ENCODE assay signal across 8 cellular contexts in the genomic region with DNA sequence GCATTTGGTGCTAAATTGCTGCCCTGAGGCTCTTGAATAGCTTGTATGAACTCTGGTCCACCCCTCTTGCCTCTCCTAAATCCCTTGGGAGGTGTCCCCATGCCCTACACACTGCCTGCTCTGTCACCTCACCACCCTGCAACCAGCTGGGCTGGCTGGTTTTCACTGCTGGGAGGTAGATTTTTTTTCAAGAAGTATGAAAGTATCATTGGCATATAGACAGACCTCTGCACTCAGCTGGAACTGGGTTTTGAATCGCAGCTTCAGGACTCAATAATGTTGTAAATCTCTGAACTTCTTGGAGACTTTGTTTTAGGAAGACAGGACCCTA.
DNase-seq lines count a peak whose midpoint lies in the region; ATAC-seq and TF ChIP-seq lines count a peak whose summit lies in the region.

No MANE protein-coding gene starts in this region.

- peaks cover 22% of the 10 kb centered on the region for H3K36me3 Mint-ChIP-seq in stimulated activated effector memory CD8-positive, alpha-beta T cell treated with anti-CD3 and anti-CD28 coated beads, Interleukin-12 subunit alpha, Interleukin-12 subunit beta, amount 100 ng/mL, for 72 hours

- no peak for TF ChIP-seq CTCF in dorsolateral prefrontal cortex (IDR thresholded peaks at IDR 0.05 in 54 of 56, conservative IDR thresholded peaks at IDR 0.05 in 2 of 56; ENCODE audit: low read depth in 1 of 56, partially characterized antibody in 56 of 56)

- H3K4me1 ChIP-seq in HUES48 (ENCODE audit: control insufficient read depth, insufficient read depth, low read length), result peaks cover 35% of the 10 kb centered on the region

- no peak overlapping the region for H3K9ac ChIP-seq in HUES48 (ENCODE audit: low read depth, low read length)

- no peaks in the 10 kb centered on the region for H3K36me3 ChIP-seq in HUES48 (ENCODE audit: control insufficient read depth, insufficient read depth, low read length)

- peak overlapping the region; percentile 71 for H3K4me3 Mint-ChIP-seq in stimulated activated effector memory CD8-positive, alpha-beta T cell treated with anti-CD3 and anti-CD28 coated beads, Interleukin-12 subunit alpha, Interleukin-12 subunit beta, amount 100 ng/mL, for 72 hours

- DNase-seq in SIG-M5 treated with dmso at 0.1 percent for 504 hours (lab: John Stamatoyannopoulos, UW; ENCODE audit: unreplicated experiment) (peak; percentile 51), SIG-M5 (lab: John Stamatoyannopoulos, UW) (no peak), dorsolateral prefrontal cortex (no peak), nucleus accumbens (lab: John Stamatoyannopoulos, UW) (no peak), head of caudate nucleus (no peak)
- DNase-seq in stimulated activated effector memory CD8-positive, alpha-beta T cell treated with anti-CD3 and anti-CD28 coated beads, Interleukin-12 subunit alpha, Interleukin-12 subunit beta, amount 100 ng/mL, for 72 hours (ENCODE audit: low spot score in 2 of 2), result no peak
- no peak for DNase-seq in effector CD4-positive, alpha-beta T cell

- peaks cover 86% of the 10 kb centered on the region for H3K4me1 Mint-ChIP-seq in stimulated activated effector memory CD8-positive, alpha-beta T cell treated with anti-CD3 and anti-CD28 coated beads, Interleukin-12 subunit alpha, Interleukin-12 subunit beta, amount 100 ng/mL, for 72 hours

- H3K27ac ChIP-seq in HUES48 (ENCODE audit: low read depth, low read length) (peak overlapping the region; percentile 72), dorsolateral prefrontal cortex (peak overlapping the region in 57 of 59 donors; percentile 34 to 95 (median 84))

- intact Hi-C loops in dorsolateral prefrontal cortex (cut with DNase I), result loop anchor here (5.0 to 10.0 kb wide), 3 partner anchors 36 to 234 kb away; a partner anchor contains a TSS
- intact Hi-C loops in head of caudate nucleus (cut with DNase I), result no loop called here

- H3K27ac Mint-ChIP-seq in stimulated activated effector memory CD8-positive, alpha-beta T cell treated with anti-CD3 and anti-CD28 coated beads, Interleukin-12 subunit alpha, Interleukin-12 subunit beta, amount 100 ng/mL, for 72 hours, result peak overlapping the region; percentile 99

- H3K4me3 ChIP-seq in HUES48 (ENCODE audit: low read depth, low read length) (no peak overlapping the region), dorsolateral prefrontal cortex (peak overlapping the region in 4 of 59 donors; percentile 3 to 16 (median 12))

- H3K27me3 ChIP-seq in HUES48 (ENCODE audit: control insufficient read depth, insufficient read depth, low read length) (no peaks in the 10 kb centered on the region), dorsolateral prefrontal cortex (no peaks in the 10 kb centered on the region)

- no peaks in the 10 kb centered on the region for H3K9me3 Mint-ChIP-seq in stimulated activated effector memory CD8-positive, alpha-beta T cell treated with anti-CD3 and anti-CD28 coated beads, Interleukin-12 subunit alpha, Interleukin-12 subunit beta, amount 100 ng/mL, for 72 hours

- H3K9me3 ChIP-seq in HUES48 (ENCODE audit: control insufficient read depth, insufficient read depth, low read length), result no peaks in the 10 kb centered on the region

- ATAC-seq in stimulated activated effector memory CD8-positive, alpha-beta T cell treated with anti-CD3 and anti-CD28 coated beads, Interleukin-12 subunit alpha, Interleukin-12 subunit beta, amount 100 ng/mL, for 72 hours, result peak; percentile 41
